ENCODE assay signal across 15 cellular contexts in the genomic region with DNA sequence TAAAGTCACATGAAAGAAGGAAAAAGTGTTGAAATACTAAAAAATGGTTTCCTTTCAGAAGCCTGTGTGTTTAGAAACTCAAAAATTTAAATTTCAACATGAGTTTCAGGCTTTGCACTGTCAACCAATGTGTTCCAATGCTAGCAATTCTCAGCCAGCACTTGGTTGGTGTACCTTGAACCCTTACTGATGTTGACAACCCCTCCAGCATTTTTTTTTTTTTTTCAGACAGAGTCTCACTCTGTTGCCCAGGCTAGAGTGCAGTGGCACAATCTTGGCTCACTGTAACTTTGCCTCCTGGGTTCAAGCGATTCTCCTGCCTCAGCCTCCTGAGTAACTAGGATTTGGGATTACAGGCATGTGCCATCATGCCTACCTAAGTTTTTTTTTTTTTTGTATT.
DNase-seq lines count a peak whose midpoint lies in the region; ATAC-seq and TF ChIP-seq lines count a peak whose summit lies in the region.
"Had no signal": no experiment of that assay in that cellular context is flagged by ENCODE, and none has a peak within 500 bp of the region (broad histone marks: within the 10 kb centered on the region; RNA-seq: fewer than 3 reads in every experiment).

No MANE protein-coding gene starts in this region.

- H3K4me1 ChIP-seq in OCI-LY7 (ENCODE audit: insufficient read depth, low read length, poor library complexity, severe bottlenecking) (peaks cover 10% of the 10 kb centered on the region), Peyer's patch (peaks cover 0 to 10% (median 0%) of the 10 kb centered on the region in 4 donors)
- H3K4me1 ChIP-seq: colonic mucosa, foreskin keratinocyte had no signal

- H3K4me3 ChIP-seq in OCI-LY7 (ENCODE audit: low read depth, low read length, poor library complexity, severe bottlenecking): no peak overlapping the region
- no peak overlapping the region for H3K4me3 ChIP-seq in Peyer's patch
- H3K4me3 ChIP-seq: colonic mucosa, ovary had no signal

- H3K79me2 ChIP-seq in OCI-LY7 (ENCODE audit: insufficient read depth, low read depth, low read length): no peaks in the 10 kb centered on the region

- DNase-seq in activated naive CD4-positive, alpha-beta T cell (lab: John Stamatoyannopoulos, UW): no peak
- DNase-seq in OCI-LY7 (ENCODE audit: low spot score) (no peak), Peyer's patch (no peak), left colon (no peak)
- no peak for DNase-seq in effector memory CD8-positive, alpha-beta T cell
- DNase-seq: activated CD4-positive, alpha-beta T cell treated with anti-CD3 and anti-CD28 coated beads for 1 hour; colonic mucosa; foreskin keratinocyte; left cardiac atrium; NCI-H510A treated with DMSO at 0.1 percent for 48 hours; ovary; SIG-M5; T-helper 9 cell had no signal

- no peak for TF ChIP-seq POLR2A in Peyer's patch (IDR thresholded peaks at IDR 0.05)

- no peaks in the 10 kb centered on the region for H3K27me3 Mint-ChIP-seq in activated naive CD4-positive, alpha-beta T cell treated with anti-CD3 and anti-CD28 coated beads, Interleukin-2, amount 50 U/mL, for 24 hours
- no peaks in the 10 kb centered on the region for H3K27me3 Mint-ChIP-seq in effector memory CD8-positive, alpha-beta T cell

- no peak overlapping the region for H3K4me2 ChIP-seq in OCI-LY7 (ENCODE audit: low read length)

- POLR2A ChIA-PET in OCI-LY7 (lab: Charles Lee): interaction anchor here (0.6 kb wide), 1 partner anchor 129 kb away, joined by 3 read pairs; no protein-coding TSS in a partner anchor

- BruUV-seq in OCI-LY7 (replicated peaks; lab: Mats Ljungman, UMichigan): no TSS peak

- H3K4me1 Mint-ChIP-seq in activated naive CD4-positive, alpha-beta T cell treated with anti-CD3 and anti-CD28 coated beads, Interleukin-2, amount 50 U/mL, for 24 hours: peaks cover 84% of the 10 kb centered on the region
- peaks cover 69 to 71% of the 10 kb centered on the region in 2 donors for H3K4me1 Mint-ChIP-seq in effector memory CD8-positive, alpha-beta T cell (ENCODE audit: low read depth in 2 of 2)

- H3K27ac ChIP-seq in OCI-LY7 (ENCODE audit: low read depth, low read length, poor library complexity, severe bottlenecking): no peak overlapping the region
- peak overlapping the region in 2 of 4 donors; percentile 18 to 28 for H3K27ac ChIP-seq in Peyer's patch
- H3K27ac ChIP-seq: foreskin keratinocyte, ovary had no signal

- H2AFZ ChIP-seq in OCI-LY7 (ENCODE audit: low read length): peak overlapping the region; percentile 82; the same call in 1 of the 2 replicates

- ATAC-seq in effector memory CD8-positive, alpha-beta T cell (replicated peaks): no peak
- ATAC-seq in GM18870 (IDR thresholded peaks at IDR 0.05; ENCODE audit: unreplicated experiment) (no peak), left colon (no peak)

- no peak for TF ChIP-seq CTCF in OCI-LY7 (conservative IDR thresholded peaks at IDR 0.05; ENCODE audit: low read length)
- TF ChIP-seq CTCF in Peyer's patch (IDR thresholded peaks at IDR 0.05): no peak

- H3K9me3 ChIP-seq in OCI-LY7 (ENCODE audit: low read length) (no peaks in the 10 kb centered on the region), Peyer's patch (no peaks in the 10 kb centered on the region)
- H3K9me3 ChIP-seq: colonic mucosa, ovary had no signal

- no peaks in the 10 kb centered on the region for H3K36me3 Mint-ChIP-seq in activated naive CD4-positive, alpha-beta T cell treated with anti-CD3 and anti-CD28 coated beads, Interleukin-2, amount 50 U/mL, for 24 hours
- peaks cover 33% of the 10 kb centered on the region for H3K36me3 Mint-ChIP-seq in effector memory CD8-positive, alpha-beta T cell (ENCODE audit: insufficient read depth)

- peak overlapping the region; percentile 96 for H3K27ac Mint-ChIP-seq in activated naive CD4-positive, alpha-beta T cell treated with anti-CD3 and anti-CD28 coated beads, Interleukin-2, amount 50 U/mL, for 24 hours
- H3K27ac Mint-ChIP-seq in effector memory CD8-positive, alpha-beta T cell: peak overlapping the region; percentile 94 to 96

- intact Hi-C loops in OCI-LY7 (cut with micrococcal nuclease; ENCODE audit: unreplicated experiment): no loop called here
- intact Hi-C loops in left colon (cut with DNase I, micrococcal nuclease): no loop called here

- no peaks in the 10 kb centered on the region for H3K27me3 ChIP-seq in Peyer's patch
- H3K27me3 ChIP-seq: colonic mucosa, foreskin keratinocyte, ovary had no signal

- H4K20me1 ChIP-seq in OCI-LY7 (ENCODE audit: insufficient read depth, low read length): no peaks in the 10 kb centered on the region

- H3K4me3 Mint-ChIP-seq in activated naive CD4-positive, alpha-beta T cell treated with anti-CD3 and anti-CD28 coated beads, Interleukin-2, amount 50 U/mL, for 24 hours: peak overlapping the region; percentile 85
- H3K4me3 Mint-ChIP-seq in effector memory CD8-positive, alpha-beta T cell: peak overlapping the region; percentile 75

- H3K36me3 ChIP-seq in OCI-LY7 (ENCODE audit: insufficient read depth, low read length) (no peaks in the 10 kb centered on the region), Peyer's patch (no peaks in the 10 kb centered on the region)
- H3K36me3 ChIP-seq: colonic mucosa, ovary had no signal

- no peaks in the 10 kb centered on the region for H3K9me3 Mint-ChIP-seq in activated naive CD4-positive, alpha-beta T cell treated with anti-CD3 and anti-CD28 coated beads, Interleukin-2, amount 50 U/mL, for 24 hours
- peaks cover 0 to 7% of the 10 kb centered on the region in 2 donors for H3K9me3 Mint-ChIP-seq in effector memory CD8-positive, alpha-beta T cell

- CTCF ChIA-PET in OCI-LY7 (lab: Charles Lee; ENCODE audit: unreplicated experiment): no interaction called here

- H3K9me2 ChIP-seq in OCI-LY7 (ENCODE audit: insufficient read depth, low read length): no peaks in the 10 kb centered on the region
